In the genomic region with DNA sequence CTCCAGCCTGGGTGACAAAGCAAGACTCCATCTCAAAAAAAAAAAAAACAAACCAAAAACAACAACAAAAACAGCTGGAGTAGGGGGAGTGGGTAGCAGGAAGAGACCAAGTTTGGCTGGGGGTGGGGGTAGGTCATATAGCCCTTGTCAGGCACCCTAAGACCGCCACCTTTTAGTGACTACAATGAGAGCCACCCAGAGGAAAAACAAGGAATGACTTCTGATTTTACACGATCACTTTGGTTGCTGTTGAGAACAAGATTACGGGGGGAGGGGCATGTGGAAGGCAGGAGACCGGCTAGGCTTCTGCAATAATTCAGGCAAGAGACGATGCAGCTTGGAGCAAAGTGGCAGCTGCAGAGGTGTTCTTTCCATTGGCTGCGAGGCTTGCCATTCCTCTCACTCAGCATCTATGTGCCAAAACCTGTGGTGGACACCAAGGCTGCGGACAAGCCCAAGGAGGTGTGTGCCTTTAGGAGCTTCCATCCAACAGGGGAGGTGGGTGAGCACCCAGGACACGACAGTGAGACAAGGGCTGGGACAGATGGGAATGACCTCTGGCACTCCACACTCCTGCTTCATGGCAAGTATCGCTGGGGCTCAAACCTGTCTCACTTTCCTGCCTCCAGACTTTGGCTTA, we compare ENCODE assay signal across 8 cellular contexts. TPM values are rescaled to one million over a fixed set of nuclear protein-coding genes. Genes with fewer than 3 reads are reported as not detected.
DNase-seq lines count a peak whose midpoint lies in the region; ATAC-seq and TF ChIP-seq lines count a peak whose summit lies in the region.

No MANE protein-coding gene starts in this region.

- H3K4me3 Mint-ChIP-seq in activated naive CD4-positive, alpha-beta T cell treated with anti-CD3 and anti-CD28 coated beads, Interleukin-2, amount 50 U/mL, for 24 hours: peak overlapping the region; percentile 92

- TF ChIP-seq POLR2A in sigmoid colon (IDR thresholded peaks at IDR 0.05): no peak

- H4K20me1 ChIP-seq in OCI-LY3 (ENCODE audit: insufficient read depth, low read length): no peaks in the 10 kb centered on the region

- H3K4me3 ChIP-seq in OCI-LY3 (ENCODE audit: low read length) (peak overlapping the region; percentile 87; the same call in 1 of the 2 replicates), sigmoid colon (no peak overlapping the region)

- H3K4me1 ChIP-seq in OCI-LY3 (ENCODE audit: low read length) (peaks cover 75% of the 10 kb centered on the region), sigmoid colon (peaks cover 3 to 70% (median 62%) of the 10 kb centered on the region in 4 donors)

- ATAC-seq in GM18907 (IDR thresholded peaks at IDR 0.05; ENCODE audit: unreplicated experiment) (no peak), HG02840 (IDR thresholded peaks at IDR 0.05; ENCODE audit: low FRiP score, unreplicated experiment) (no peak), GM18909 (IDR thresholded peaks at IDR 0.05; ENCODE audit: poor library complexity, unreplicated experiment) (no peak)

- TF ChIP-seq CTCF in OCI-LY3 (IDR thresholded peaks at IDR 0.05; ENCODE audit: low read depth, low read length): peak; percentile 22; the same call in 1 of the 2 replicates
- peak in 1 of 4 experiments; percentile 9 for TF ChIP-seq CTCF in sigmoid colon (IDR thresholded peaks at IDR 0.05)

- H3K9me3 ChIP-seq in OCI-LY3 (ENCODE audit: insufficient read depth, low read length) (no peaks in the 10 kb centered on the region), sigmoid colon (no peaks in the 10 kb centered on the region)

- H3K27ac Mint-ChIP-seq in activated naive CD4-positive, alpha-beta T cell treated with anti-CD3 and anti-CD28 coated beads, Interleukin-2, amount 50 U/mL, for 24 hours: peak overlapping the region; percentile 75

- WGBS in sigmoid colon, 2 donors: 27 to 48% methylated on average over 9 of the region's 9 CpGs

- peaks cover 66% of the 10 kb centered on the region for H3K4me1 Mint-ChIP-seq in activated naive CD4-positive, alpha-beta T cell treated with anti-CD3 and anti-CD28 coated beads, Interleukin-2, amount 50 U/mL, for 24 hours

- peaks cover 37% of the 10 kb centered on the region for H3K36me3 ChIP-seq in OCI-LY3 (replicated peaks; ENCODE audit: low read depth, low read length)
- peaks cover 0 to 14% (median 6%) of the 10 kb centered on the region in 4 donors for H3K36me3 ChIP-seq in sigmoid colon

- no peak overlapping the region for H3K27ac ChIP-seq in OCI-LY3 (ENCODE audit: low read length)
- peak overlapping the region in 3 of 4 donors; percentile 85 to 99 (median 99) for H3K27ac ChIP-seq in sigmoid colon

- DNase-seq in activated naive CD4-positive, alpha-beta T cell (lab: John Stamatoyannopoulos, UW): no peak
- DNase-seq in dermis blood vessel endothelial cell (peak; percentile 56), sigmoid colon (no peak)

- no peak overlapping the region for H2AFZ ChIP-seq in OCI-LY3 (ENCODE audit: low read depth, low read length)

- peak overlapping the region; percentile 87 for H3K4me2 ChIP-seq in OCI-LY3 (ENCODE audit: low read length)

- H3K27me3 Mint-ChIP-seq in activated naive CD4-positive, alpha-beta T cell treated with anti-CD3 and anti-CD28 coated beads, Interleukin-2, amount 50 U/mL, for 24 hours: no peaks in the 10 kb centered on the region

- H3K79me2 ChIP-seq in OCI-LY3 (ENCODE audit: low read length): peaks cover 58% of the 10 kb centered on the region

- intact Hi-C loops in sigmoid colon (cut with DNase I): loop anchor here (5.0 kb wide), 4 partner anchors 379 to 661 kb away; a partner anchor contains a TSS

- no peak overlapping the region for H3K9ac ChIP-seq in OCI-LY3 (ENCODE audit: low read length)

- peaks cover 21% of the 10 kb centered on the region for H3K36me3 Mint-ChIP-seq in activated naive CD4-positive, alpha-beta T cell treated with anti-CD3 and anti-CD28 coated beads, Interleukin-2, amount 50 U/mL, for 24 hours

- no peak for TF ChIP-seq EP300 in sigmoid colon (IDR thresholded peaks at IDR 0.05)

- H3K27me3 ChIP-seq in OCI-LY3 (ENCODE audit: low read depth, low read length) (no peaks in the 10 kb centered on the region), sigmoid colon (no peaks in the 10 kb centered on the region)

- H3K9me3 Mint-ChIP-seq in activated naive CD4-positive, alpha-beta T cell treated with anti-CD3 and anti-CD28 coated beads, Interleukin-2, amount 50 U/mL, for 24 hours: no peaks in the 10 kb centered on the region

RNA-seq across cellular contexts. Expression of a gene that starts 1.7 kb away (rescaled TPM):
- total RNA-seq in dermis blood vessel endothelial cell (52.8 and 74.2 TPM in 2 replicates), sigmoid colon (100 to 1,000 TPM; 148 to 217 (median 189) TPM)
- polyA plus RNA-seq in sigmoid colon: 100 to 1,000 TPM; 176 to 180 (median 180) TPM

RNA-seq across cellular contexts. Expression of a gene that starts 10.4 kb away (rescaled TPM):
- total RNA-seq in dermis blood vessel endothelial cell (150 and 159 TPM in 2 replicates), sigmoid colon (100 to 1,000 TPM; 483 to 651 (median 631) TPM)
- 100 to 1,000 TPM; 423 to 446 (median 444) TPM for polyA plus RNA-seq in sigmoid colon

RNA-seq across cellular contexts. Expression of a gene that starts 28.7 kb away (rescaled TPM):
- total RNA-seq in dermis blood vessel endothelial cell (19.4 and 26.5 TPM in 2 replicates), sigmoid colon (10 to 100 TPM; 11.8 to 19.7 (median 14.2) TPM)
- polyA plus RNA-seq in sigmoid colon: 10 to 100 TPM in 2 of 3 donors, 1 to 10 TPM in 1; 9.0 to 25.4 (median 11.6) TPM

RNA-seq across cellular contexts. Expression of a gene that starts 39.7 kb away (rescaled TPM):
- not detected in 2 replicates for total RNA-seq in dermis blood vessel endothelial cell
- under 1 TPM in 3 of 4 donors, not detected in 1; under 0.01 to 0.16 (median 0.14) TPM for total RNA-seq in sigmoid colon
- under 1 TPM in 1 of 3 donors, not detected in 2; 0.95 TPM for polyA plus RNA-seq in sigmoid colon
